1 cellular context compared by ENCODE assay signal in genomic region chr20:64041781-64042771, GRCh38.
TF ChIP-seq lines count a peak whose summit lies in the region.

No MANE protein-coding gene starts in this region.

TF ChIP-seq in HepG2, 621 proteins besides CTCF, POLR2A, EP300 and RAD21 (continued from another document and continues in another):
- TF ChIP-seq STAT6 (CRISPR knock-in tag; IDR thresholded peaks at IDR 0.05; ENCODE audit: borderline replicate concordance): no peak
- TF ChIP-seq PITX1 (CRISPR knock-in tag; IDR thresholded peaks at IDR 0.05): peak; percentile 34
- no peak for TF ChIP-seq ZBTB37 (CRISPR knock-in tag; IDR thresholded peaks at IDR 0.05)
- TF ChIP-seq ZNF256 (CRISPR knock-in tag; conservative IDR thresholded peaks at IDR 0.05): no peak
- TF ChIP-seq DPF2 (CRISPR knock-in tag; IDR thresholded peaks at IDR 0.05; ENCODE audit: borderline replicate concordance, low read depth): no peak; the same call in 1 of the 2 replicates
- no peak; the same call in 1 of the 2 replicates for TF ChIP-seq ZNF484 (CRISPR knock-in tag; IDR thresholded peaks at IDR 0.05; ENCODE audit: borderline replicate concordance, low read depth)
- no peak for TF ChIP-seq ZNF317 (CRISPR knock-in tag; IDR thresholded peaks at IDR 0.05)
- TF ChIP-seq ONECUT2 (CRISPR knock-in tag; IDR thresholded peaks at IDR 0.05): 0 out of 2 replicates have a peak, but pooled peaks have one; percentile 7
- TF ChIP-seq AFF4 (CRISPR knock-in tag; IDR thresholded peaks at IDR 0.05): peak; percentile 84; the same call in 1 of the 2 replicates
- TF ChIP-seq SNRNP70 (IDR thresholded peaks at IDR 0.05; ENCODE audit: low read depth, low read length): no peak
- no peak for TF ChIP-seq GABPA (IDR thresholded peaks at IDR 0.05; ENCODE audit: low read depth, low read length)
- TF ChIP-seq GABPA (CRISPR knock-in tag; IDR thresholded peaks at IDR 0.05; ENCODE audit: low read depth): peak; percentile 82
- no peak for TF ChIP-seq RFXANK (CRISPR knock-in tag; IDR thresholded peaks at IDR 0.05)
- TF ChIP-seq ZNF24 (IDR thresholded peaks at IDR 0.05): no peak
- TF ChIP-seq PREB (CRISPR knock-in tag; IDR thresholded peaks at IDR 0.05): no peak
- peak; percentile 54; the same call in 1 of the 2 replicates for TF ChIP-seq DZIP1 (CRISPR knock-in tag; IDR thresholded peaks at IDR 0.05)
- TF ChIP-seq ZNF780A (CRISPR knock-in tag; IDR thresholded peaks at IDR 0.05): 0 out of 2 replicates have a peak, but pooled peaks have one; percentile 5
- no peak for TF ChIP-seq CENPX (CRISPR knock-in tag; IDR thresholded peaks at IDR 0.05)
- peak; percentile 93 for TF ChIP-seq RBFOX2 (IDR thresholded peaks at IDR 0.05; ENCODE audit: low read depth, low read length)
- no peak for TF ChIP-seq CHD2 (IDR thresholded peaks at IDR 0.05; ENCODE audit: low read depth, low read length)
- TF ChIP-seq SIN3A (IDR thresholded peaks at IDR 0.05; ENCODE audit: borderline replicate concordance, low read depth, low read length): peak; percentile 21; the same call in 1 of the 2 replicates
- TF ChIP-seq TOPORS (CRISPR knock-in tag; IDR thresholded peaks at IDR 0.05): no peak; the same call in none of the 2 replicates
- no peak for TF ChIP-seq TEAD2 (CRISPR knock-in tag; IDR thresholded peaks at IDR 0.05)
- no peak for TF ChIP-seq ARID3A (IDR thresholded peaks at IDR 0.05; ENCODE audit: low read depth, low read length)
- no peak; the same call in 1 of the 2 replicates for TF ChIP-seq HOXA5 (CRISPR knock-in tag; IDR thresholded peaks at IDR 0.05)
- no peak for TF ChIP-seq FOXJ3 (CRISPR knock-in tag; IDR thresholded peaks at IDR 0.05; ENCODE audit: borderline replicate concordance)
- TF ChIP-seq AGO2 (optimal IDR thresholded peaks at IDR 0.05; ENCODE audit: low read depth, low read length): peak; percentile 99
- TF ChIP-seq MTF1 (CRISPR knock-in tag; IDR thresholded peaks at IDR 0.05): 0 out of 2 replicates have a peak, but pooled peaks have one; percentile 27
- TF ChIP-seq ZNF234 (CRISPR knock-in tag; conservative IDR thresholded peaks at IDR 0.05): peak; percentile 85; the same call in 1 of the 2 replicates
- TF ChIP-seq BATF2 (CRISPR knock-in tag; IDR thresholded peaks at IDR 0.05): peak; percentile 62; the same call in 1 of the 2 replicates
- peak; percentile 9; the same call in 1 of the 2 replicates for TF ChIP-seq SKIL (CRISPR knock-in tag; IDR thresholded peaks at IDR 0.05; ENCODE audit: borderline replicate concordance)
- peak; percentile 53; the same call in 1 of the 2 replicates for TF ChIP-seq HIVEP1 (CRISPR knock-in tag; IDR thresholded peaks at IDR 0.05)
- TF ChIP-seq UBTF (CRISPR knock-in tag; IDR thresholded peaks at IDR 0.05): peak; percentile 94
- no peak for TF ChIP-seq PHF21A (CRISPR knock-in tag; IDR thresholded peaks at IDR 0.05)
- TF ChIP-seq ZNF503 (CRISPR knock-in tag; IDR thresholded peaks at IDR 0.05): peak; percentile 5; the same call in 1 of the 2 replicates
- TF ChIP-seq ZNF792 (CRISPR knock-in tag; IDR thresholded peaks at IDR 0.05): peak; percentile 78
